8 cellular contexts compared by ENCODE assay signal in the genomic region with DNA sequence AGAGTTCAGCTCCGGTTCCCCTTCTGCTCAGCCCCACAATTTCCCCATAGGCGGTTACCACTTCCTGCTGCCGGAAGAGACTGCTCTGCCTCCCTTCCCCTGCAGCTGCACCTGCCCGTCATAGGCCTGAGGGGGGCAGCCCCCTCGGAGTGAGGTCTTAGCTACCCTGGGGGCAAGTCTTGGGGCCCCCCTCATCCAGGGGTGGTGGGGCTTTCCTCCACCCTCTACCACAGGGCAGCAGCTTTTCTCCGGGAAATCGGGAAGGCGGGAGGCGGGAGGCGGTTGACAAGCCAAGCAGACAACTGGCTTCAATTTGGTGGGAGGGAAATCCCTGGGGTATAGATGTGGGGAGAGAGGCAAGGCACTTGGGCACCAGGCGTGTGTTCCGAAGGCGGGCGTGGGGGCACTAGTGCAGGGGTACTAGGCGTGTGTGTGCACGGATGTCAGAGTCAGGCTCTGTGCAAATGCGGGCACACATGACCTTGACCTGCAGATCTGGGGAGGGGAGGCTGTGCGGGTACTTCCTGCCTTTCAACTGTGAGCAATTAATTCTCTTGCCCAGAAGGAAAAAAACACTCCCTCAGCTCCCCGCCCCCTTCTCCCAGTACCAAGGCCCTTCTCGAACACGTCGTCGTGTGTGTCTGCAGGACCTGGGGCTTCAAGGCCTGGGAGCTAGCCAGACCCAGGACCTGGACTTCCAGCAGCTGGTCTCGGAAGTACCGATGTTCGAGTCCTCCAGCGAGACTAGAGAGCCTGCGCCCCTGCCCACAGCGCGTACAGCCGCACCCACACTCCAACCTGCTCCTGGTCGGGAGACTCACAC. TPM values are rescaled to one million over a fixed set of nuclear protein-coding genes. Genes with fewer than 3 reads are reported as not detected.
DNase-seq lines count a peak whose midpoint lies in the region; ATAC-seq and TF ChIP-seq lines count a peak whose summit lies in the region.

No MANE protein-coding gene starts in this region.

- H3K27ac Mint-ChIP-seq in brain = peak overlapping the region; percentile 92 to 98 (median 96)

- peak overlapping the region; percentile 100 for H3K27ac ChIP-seq in DOHH2 (ENCODE audit: low read depth, low read length)

- peaks cover 9% of the 10 kb centered on the region; the same call in 1 of the 2 replicates for H3F3A ChIP-seq in DOHH2 (ENCODE audit: control insufficient read depth, insufficient read depth)

- H4K20me1 ChIP-seq in DOHH2 (ENCODE audit: control insufficient read depth, insufficient read depth, low read depth, low read length) = no peaks in the 10 kb centered on the region

- H3K27me3 Mint-ChIP-seq in brain = peaks cover 3% of the 10 kb centered on the region

- H3K4me1 Mint-ChIP-seq in brain = peaks cover 59% of the 10 kb centered on the region

- peak; percentile 43 for ATAC-seq in GM21786 (IDR thresholded peaks at IDR 0.05; ENCODE audit: unreplicated experiment)

- H3K9me3 ChIP-seq in DOHH2 (ENCODE audit: control insufficient read depth, insufficient read depth, low read length) = no peaks in the 10 kb centered on the region

- peaks cover 45% of the 10 kb centered on the region for H3K4me1 ChIP-seq in DOHH2 (ENCODE audit: control insufficient read depth, low read length)

- TF ChIP-seq CTCF in DOHH2 (IDR thresholded peaks at IDR 0.05; ENCODE audit: low read depth, low read length, poor library complexity, severe bottlenecking) (peak; percentile 12), brain (conservative IDR thresholded peaks at IDR 0.05) (no peak)

- peaks cover 0 to 37% (median 0%) of the 10 kb centered on the region in 5 experiments for H3K9me3 Mint-ChIP-seq in brain

- peak overlapping the region; percentile 98 for H3K4me3 ChIP-seq in DOHH2 (ENCODE audit: low read length)

- H3K4me3 Mint-ChIP-seq in brain = peak overlapping the region; percentile 83 to 88 (median 85)

- H3K36me3 Mint-ChIP-seq in brain = peaks cover 5% of the 10 kb centered on the region

- H3K36me3 ChIP-seq in DOHH2 (ENCODE audit: control insufficient read depth, low read length) = peaks cover 50% of the 10 kb centered on the region

- DNase-seq in NCI-H1105 treated with DMSO at 0.1 percent for 48 hours (lab: John Stamatoyannopoulos, UW) (peak; percentile 78), T-helper 9 cell (peak; percentile 73), left kidney (ENCODE audit: low read depth, low spot score) (peak; percentile 76), cerebellar cortex (ENCODE audit: low spot score) (no peak)
- peak in 2 of 3 donors; percentile 49 to 55 for DNase-seq in stimulated activated CD4-positive, alpha-beta T cell treated with anti-CD3 and anti-CD28 coated beads, TNF-alpha, amount 100 ng/mL, for 1 hour (ENCODE audit: low read depth in 3 of 3, low spot score in 1 of 3)

- peak overlapping the region; percentile 98 for H3K4me2 ChIP-seq in DOHH2 (ENCODE audit: low read length)

- H3K27me3 ChIP-seq in DOHH2 (ENCODE audit: control insufficient read depth, low read length) = no peaks in the 10 kb centered on the region

- H3K79me2 ChIP-seq in DOHH2 (ENCODE audit: control insufficient read depth, low read length) = peaks cover 41% of the 10 kb centered on the region

- H3K9me2 ChIP-seq in DOHH2 (replicated peaks; ENCODE audit: control insufficient read depth, low read length) = no peaks in the 10 kb centered on the region

RNA-seq across cellular contexts. Expression of gene ARHGAP4, which starts 1.0 kb away (rescaled TPM):
- 16.3 TPM for polyA plus RNA-seq in brain (ENCODE audit: insufficient read depth, low read depth, low replicate concordance)

RNA-seq across cellular contexts. Expression of gene NAA10, which starts 7.8 kb away (rescaled TPM):
- 118 TPM for polyA plus RNA-seq in brain (ENCODE audit: insufficient read depth, low read depth, low replicate concordance)

RNA-seq across cellular contexts. Expression of gene RENBP, which starts 17.4 kb away (rescaled TPM):
- 16.6 TPM for polyA plus RNA-seq in brain (ENCODE audit: insufficient read depth, low read depth, low replicate concordance)

RNA-seq across cellular contexts. Expression of gene AVPR2, which starts 22.6 kb away (rescaled TPM):
- not detected for polyA plus RNA-seq in brain (ENCODE audit: insufficient read depth, low read depth, low replicate concordance)

RNA-seq across cellular contexts. Expression of gene L1CAM, which starts 41.1 kb away (rescaled TPM):
- 91.5 TPM for polyA plus RNA-seq in brain (ENCODE audit: insufficient read depth, low read depth, low replicate concordance)
